Comparison of ENCODE assay signal across 6 cellular contexts in genomic region chr15:36967929-36968328, GRCh38.
"Had no signal": no experiment of that assay in that cellular context is flagged by ENCODE, and none has a peak within 500 bp of the region (broad histone marks: within the 10 kb centered on the region; RNA-seq: fewer than 3 reads in every experiment).

No MANE protein-coding gene starts in this region.

- H3K4me3 ChIP-seq: GM23248 had no signal

- H3K27ac ChIP-seq: GM23248 had no signal

- H3K4me3 Mint-ChIP-seq: H9, IgD-negative memory B cell had no signal

- FAIRE-seq: HTR-8/SVneo had no signal

- H3K9me3 Mint-ChIP-seq: H9 had no signal

- DNase-seq: GM23248, GOT3, H9, HCEC 1CT had no signal

- H3K9ac ChIP-seq: GM23248 had no signal

- H2AFZ ChIP-seq: GM23248 had no signal

- H3K27ac Mint-ChIP-seq: H9, IgD-negative memory B cell had no signal

- H3K27me3 Mint-ChIP-seq: IgD-negative memory B cell had no signal

- H3K4me1 Mint-ChIP-seq: H9, IgD-negative memory B cell had no signal
